In genomic region chr2:239946570-239947311, GRCh38 we compare ENCODE assay signal across 26 cellular contexts.
A peak's percentile ranks its signal among the peaks of the same experiment; 100 is the strongest.
DNase-seq lines count a peak whose midpoint lies in the region; ATAC-seq and TF ChIP-seq lines count a peak whose summit lies in the region.
"Had no signal": no experiment of that assay in that cellular context is flagged by ENCODE, and none has a peak within 500 bp of the region (broad histone marks: within the 10 kb centered on the region; RNA-seq: fewer than 3 reads in every experiment).

No MANE protein-coding gene starts in this region.

- no peaks in the 10 kb centered on the region for H3K23me2 ChIP-seq in H9 (ENCODE audit: insufficient read length, low read depth, low read length, poor library complexity, severe bottlenecking)

- H3K4me3 ChIP-seq in BLaER1: peak overlapping the region; percentile 51; the same call in 1 of the 2 replicates
- no peak overlapping the region for H3K4me3 ChIP-seq in effector memory CD4-positive, alpha-beta T cell (ENCODE audit: insufficient read depth, low read depth, low read length, poor library complexity, severe bottlenecking)
- H3K4me3 ChIP-seq: PC-9, SJSA1, skin epidermis, transverse colon had no signal

- CTCF ChIA-PET in activated CD4-positive, alpha-beta memory T cell treated with anti-CD3 and anti-CD28 coated beads, Interleukin-2, amount 10 ng/mL, durations not matched to agents 7 days and 5 days (lab: Charles Lee): interaction anchor here (1.2 to 2.2 kb wide), 5 partner anchors 10 to 75 kb away, joined by 3 to 7 read pairs (median 5); no protein-coding TSS in a partner anchor

- TF ChIP-seq CTCF in H9 (conservative IDR thresholded peaks at IDR 0.05): no peak
- TF ChIP-seq CTCF in glutamatergic neuron (IDR thresholded peaks at IDR 0.05; ENCODE audit: partially characterized antibody, unreplicated experiment): no peak
- TF ChIP-seq CTCF in omental fat pad (IDR thresholded peaks at IDR 0.05): no peak

- H3K79me1 ChIP-seq in H9 (ENCODE audit: insufficient read depth, low read depth, low read length, poor library complexity, severe bottlenecking): no peaks in the 10 kb centered on the region

- no peak overlapping the region for H3T11ph ChIP-seq in H9 (ENCODE audit: low read length)

- ATAC-seq in omental fat pad (ENCODE audit: low FRiP score): no peak
- no peak for ATAC-seq in HG03025 (IDR thresholded peaks at IDR 0.05; ENCODE audit: low FRiP score, unreplicated experiment)
- ATAC-seq: natural killer cell had no signal

- no peak overlapping the region for H2BK15ac ChIP-seq in H9 (ENCODE audit: low read depth, low read length)

- no peaks in the 10 kb centered on the region for H3K36me3 ChIP-seq in BLaER1
- H3K36me3 ChIP-seq in effector memory CD4-positive, alpha-beta T cell (ENCODE audit: control insufficient read depth, insufficient read depth, low read length): peaks cover 3% of the 10 kb centered on the region
- H3K36me3 ChIP-seq: SJSA1, transverse colon had no signal

- no peaks in the 10 kb centered on the region for H3K79me2 ChIP-seq in H9 (ENCODE audit: insufficient read depth, low read length)

- WGBS in H9 (ENCODE audit: extremely low coverage, insufficient read length, low lambda C conversion rate): no CpG with 5 or more reads among the region's 16 CpGs

- H2BK5ac ChIP-seq in H9 (ENCODE audit: insufficient read length, low read length): no peak overlapping the region

- H3K23ac ChIP-seq in H9 (ENCODE audit: insufficient read length, low read depth, low read length): no peak overlapping the region

- H2AFZ ChIP-seq in H9 (ENCODE audit: low read length): no peak overlapping the region
- H2AFZ ChIP-seq: PC-9 had no signal

- H3K4me2 ChIP-seq in BLaER1: peak overlapping the region; percentile 88
- no peak overlapping the region for H3K4me2 ChIP-seq in H9 (ENCODE audit: insufficient read depth, insufficient read length, low read length)
- H3K4me2 ChIP-seq: KMS-11, PC-9 had no signal

- H3K18ac ChIP-seq in H9 (ENCODE audit: insufficient read length, low read depth, low read length): no peak overlapping the region

- peak; percentile 16 for DNase-seq in H9
- no peak for DNase-seq in glutamatergic neuron
- DNase-seq in omental fat pad (ENCODE audit: low spot score): peak; percentile 7
- no peak for DNase-seq in activated CD4-positive, alpha-beta memory T cell treated with anti-CD3 and anti-CD28 coated beads, Interleukin-2, amount 10 ng/mL, durations not matched to agents 7 days and 5 days
- DNase-seq in T-helper 9 cell: no peak
- DNase-seq in effector memory CD4-positive, alpha-beta T cell: no peak
- DNase-seq: activated CD4-positive, alpha-beta T cell treated with anti-CD3 and anti-CD28 coated beads, Interleukin-2, amount 50 U/mL, for 4 hours; activated T-cell treated with anti-CD3 and anti-CD28 coated beads, Interleukin-2, amount 50 U/mL, for 48 hours; erythroblast; foreskin melanocyte; natural killer cell; NCI-H1694; NCI-H2227 treated with DMSO at 0.1 percent for 48 hours; NCI-H82; PC-9; stimulated activated CD4-positive, alpha-beta T cell treated with anti-CD3 and anti-CD28 coated beads, Interleukin-2, amount 100 ng/mL, for 48 hours; stimulated activated naive CD4-positive, alpha-beta T cell treated with Interleukin-2 at 50 U/mL for 16 hours; transverse colon had no signal

- peak overlapping the region in 2 of 3 experiments; percentile 49 to 80; a peak in 1 of 7 replicates for H3K27ac Mint-ChIP-seq in H9
- H3K27ac Mint-ChIP-seq in glutamatergic neuron (ENCODE audit: unreplicated experiment): peak overlapping the region; percentile 17
- no peak overlapping the region for H3K27ac Mint-ChIP-seq in activated CD4-positive, alpha-beta memory T cell treated with anti-CD3 and anti-CD28 coated beads, Interleukin-2, amount 10 ng/mL, durations not matched to agents 7 days and 5 days
- H3K27ac Mint-ChIP-seq: activated naive CD8-positive, alpha-beta T cell; mesothelial cell of epicardium; natural killer cell had no signal

- H3K27ac ChIP-seq in BLaER1: peak overlapping the region; percentile 97
- no peak overlapping the region for H3K27ac ChIP-seq in H9 (ENCODE audit: insufficient read length, low read depth, low read length)
- no peak overlapping the region for H3K27ac ChIP-seq in effector memory CD4-positive, alpha-beta T cell (ENCODE audit: insufficient read depth, low read length, poor library complexity, severe bottlenecking)
- H3K27ac ChIP-seq: KMS-11, PC-9, SJSA1, skin epidermis, transverse colon, VCaP had no signal

- H3K4me1 Mint-ChIP-seq in H9 (peaks cover 5 to 8% of the 10 kb centered on the region in 2 experiments; a peak in 3 of 4 replicates), glutamatergic neuron (ENCODE audit: low read depth, unreplicated experiment) (peaks cover 17% of the 10 kb centered on the region)
- peaks cover 12% of the 10 kb centered on the region for H3K4me1 Mint-ChIP-seq in activated CD4-positive, alpha-beta memory T cell treated with anti-CD3 and anti-CD28 coated beads, Interleukin-2, amount 10 ng/mL, durations not matched to agents 7 days and 5 days

- H2BK20ac ChIP-seq in H9 (ENCODE audit: low read depth, low read length, poor library complexity, severe bottlenecking): no peak overlapping the region

- no peak overlapping the region for H3K56ac ChIP-seq in H9 (ENCODE audit: insufficient read length, low read depth, low read length)

- H3K9me3 Mint-ChIP-seq in H9 (no peaks in the 10 kb centered on the region), glutamatergic neuron (ENCODE audit: unreplicated experiment) (peaks cover 13% of the 10 kb centered on the region)
- H3K9me3 Mint-ChIP-seq in activated CD4-positive, alpha-beta memory T cell treated with anti-CD3 and anti-CD28 coated beads, Interleukin-2, amount 10 ng/mL, durations not matched to agents 7 days and 5 days: no peaks in the 10 kb centered on the region
- H3K9me3 Mint-ChIP-seq: mesothelial cell of epicardium, natural killer cell had no signal

- H2AK5ac ChIP-seq in H9 (ENCODE audit: insufficient read length, low read length): no peak overlapping the region

- H3K9me3 ChIP-seq in BLaER1 (no peaks in the 10 kb centered on the region), H9 (ENCODE audit: control insufficient read depth, low read depth, low read length) (no peaks in the 10 kb centered on the region)
- no peaks in the 10 kb centered on the region for H3K9me3 ChIP-seq in effector memory CD4-positive, alpha-beta T cell (ENCODE audit: control insufficient read depth, low read length)
- H3K9me3 ChIP-seq: SJSA1, transverse colon had no signal

- POLR2A ChIA-PET in activated CD4-positive, alpha-beta memory T cell treated with anti-CD3 and anti-CD28 coated beads, Interleukin-2, amount 10 ng/mL, durations not matched to agents 7 days and 5 days (lab: Charles Lee): interaction anchor here (1.1 to 2.9 kb wide), 4 partner anchors 9 to 35 kb away, joined by 3 to 21 read pairs (median 7); no protein-coding TSS in a partner anchor

- H3K27me3 ChIP-seq in BLaER1: no peaks in the 10 kb centered on the region
- H3K27me3 ChIP-seq in H9 (ENCODE audit: insufficient read depth, low read length): no peaks in the 10 kb centered on the region
- H3K27me3 ChIP-seq in effector memory CD4-positive, alpha-beta T cell (replicated peaks; ENCODE audit: control insufficient read depth, insufficient read depth, low read length, poor library complexity, severe bottlenecking): no peaks in the 10 kb centered on the region
- H3K27me3 ChIP-seq: SJSA1, transverse colon had no signal

- H3K4ac ChIP-seq in H9 (ENCODE audit: low read depth, low read length): no peak overlapping the region

- H3K36me3 Mint-ChIP-seq in H9 (ENCODE audit: insufficient read depth in 1 of 3, low read depth in 3 of 3): peaks cover 3 to 5% (median 5%) of the 10 kb centered on the region in 3 experiments; a peak in 3 of 7 replicates
- peaks cover 12% of the 10 kb centered on the region for H3K36me3 Mint-ChIP-seq in glutamatergic neuron (ENCODE audit: unreplicated experiment)
- H3K36me3 Mint-ChIP-seq in activated CD4-positive, alpha-beta memory T cell treated with anti-CD3 and anti-CD28 coated beads, Interleukin-2, amount 10 ng/mL, durations not matched to agents 7 days and 5 days (ENCODE audit: low read depth): no peaks in the 10 kb centered on the region
- H3K36me3 Mint-ChIP-seq: activated naive CD8-positive, alpha-beta T cell; natural killer cell had no signal

- H3K9ac ChIP-seq in BLaER1 (peak overlapping the region; percentile 80), H9 (ENCODE audit: extremely low read depth, insufficient read length, low read length) (no peak overlapping the region)
- H3K9ac ChIP-seq: KMS-11 had no signal

- H3K27me3 Mint-ChIP-seq in H9 (ENCODE audit: low read depth) (0 out of 2 replicates have a peak, but pooled peaks cover 1% of the 10 kb centered on the region), glutamatergic neuron (ENCODE audit: unreplicated experiment) (peaks cover 13% of the 10 kb centered on the region)
- no peaks in the 10 kb centered on the region for H3K27me3 Mint-ChIP-seq in activated CD4-positive, alpha-beta memory T cell treated with anti-CD3 and anti-CD28 coated beads, Interleukin-2, amount 10 ng/mL, durations not matched to agents 7 days and 5 days
- H3K27me3 Mint-ChIP-seq: activated naive CD8-positive, alpha-beta T cell had no signal

- no peak overlapping the region for H3K14ac ChIP-seq in H9 (ENCODE audit: insufficient read depth, low read length)

- H2BK12ac ChIP-seq in H9 (ENCODE audit: insufficient read length, low read depth, low read length): no peak overlapping the region

- H2BK120ac ChIP-seq in H9 (ENCODE audit: low read depth, low read length, poor library complexity, severe bottlenecking): no peak overlapping the region

- no peak overlapping the region for H4K5ac ChIP-seq in H9 (ENCODE audit: insufficient read length, low read depth, low read length)

- no peak overlapping the region for H4K8ac ChIP-seq in H9 (replicated peaks; ENCODE audit: insufficient read length, low read depth, low read length)

- H3K4me3 Mint-ChIP-seq in H9 (no peak overlapping the region), glutamatergic neuron (ENCODE audit: unreplicated experiment) (no peak overlapping the region)
- no peak overlapping the region for H3K4me3 Mint-ChIP-seq in activated CD4-positive, alpha-beta memory T cell treated with anti-CD3 and anti-CD28 coated beads, Interleukin-2, amount 10 ng/mL, durations not matched to agents 7 days and 5 days
- H3K4me3 Mint-ChIP-seq: activated naive CD8-positive, alpha-beta T cell; mesothelial cell of epicardium; natural killer cell had no signal

- no peaks in the 10 kb centered on the region for H4K20me1 ChIP-seq in BLaER1
- H4K20me1 ChIP-seq in H9 (ENCODE audit: control insufficient read depth, insufficient read depth, insufficient read length): no peaks in the 10 kb centered on the region

- no peak overlapping the region for H4K91ac ChIP-seq in H9 (ENCODE audit: insufficient read length, low read depth, low read length)

- H3K4me1 ChIP-seq in BLaER1 (peaks cover 100% of the 10 kb centered on the region), H9 (ENCODE audit: insufficient read depth, low read length) (no peaks in the 10 kb centered on the region)
- peaks cover 11% of the 10 kb centered on the region for H3K4me1 ChIP-seq in effector memory CD4-positive, alpha-beta T cell (ENCODE audit: control insufficient read depth, insufficient read depth, low read length, poor library complexity, severe bottlenecking)
- H3K4me1 ChIP-seq: SJSA1 had no signal

Comparison
In these comparisons a context has a peak if more than half of its experiments do, and no peak if none do; other contexts are left out.
1. DNase-seq: peak in H9 (single experiment) and omental fat pad (single experiment); none in glutamatergic neuron (single experiment), activated CD4-positive, alpha-beta memory T cell treated with anti-CD3 and anti-CD28 coated beads, Interleukin-2, amount 10 ng/mL, durations not matched to agents 7 days and 5 days (single experiment), T-helper 9 cell (single experiment) and effector memory CD4-positive, alpha-beta T cell (0 of 3).